8 cellular contexts compared by ENCODE assay signal in the genomic region with DNA sequence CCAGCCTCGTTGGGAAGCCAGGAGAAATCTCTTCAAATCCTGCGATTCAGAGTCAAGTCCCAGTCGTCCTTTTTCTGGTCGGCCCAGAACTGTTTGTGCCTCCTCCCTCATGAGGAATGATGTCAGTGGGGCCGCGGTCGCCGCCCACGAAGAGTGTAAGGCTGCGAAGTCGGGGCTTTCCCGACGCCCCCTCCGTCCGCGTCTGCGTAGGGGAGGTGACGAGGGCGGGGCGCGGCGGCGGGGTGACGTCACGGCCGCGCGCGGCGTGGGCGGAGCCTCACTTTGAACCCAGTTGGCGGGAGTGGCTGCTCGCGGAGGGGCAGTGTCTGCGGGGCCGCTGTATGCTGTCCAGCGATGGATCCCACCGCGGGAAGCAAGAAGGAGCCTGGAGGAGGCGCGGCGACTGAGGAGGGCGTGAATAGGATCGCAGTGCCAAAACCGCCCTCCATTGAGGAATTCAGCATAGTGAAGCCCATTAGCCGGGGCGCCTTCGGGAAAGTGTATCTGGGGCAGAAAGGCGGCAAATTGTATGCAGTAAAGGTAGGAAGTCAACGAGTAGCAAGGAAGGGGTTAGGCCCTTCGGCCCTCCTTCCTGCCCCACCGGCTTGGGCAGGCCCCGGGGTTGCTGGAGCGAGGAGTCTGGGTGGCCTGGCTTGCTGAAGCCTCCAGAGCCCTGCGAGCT. TPM values are rescaled to one million over a fixed set of nuclear protein-coding genes. Genes with fewer than 3 reads are reported as not detected.
DNase-seq lines count a peak whose midpoint lies in the region; ATAC-seq and TF ChIP-seq lines count a peak whose summit lies in the region.

Gene MASTL (plus strand): TSS at position 280 of the 682 bp plus-strand sequence. CDS start 75 bp downstream, at position 355.

- peaks cover 33% of the 10 kb centered on the region for H3K4me1 ChIP-seq in OCI-LY1 (ENCODE audit: insufficient read depth, low read length, severe bottlenecking)
- H3K4me1 ChIP-seq in mononuclear cell (ENCODE audit: insufficient read depth, low read length) = peaks cover 23% of the 10 kb centered on the region

- DNase-seq in D341Med (ENCODE audit: low spot score) (peak; percentile 96), HT1080 (ENCODE audit: low read depth) (peak; percentile 92), activated T-cell treated with anti-CD3 and anti-CD28 coated beads for 4 hours (peak; percentile 90), epithelial cell of esophagus (ENCODE audit: low read depth) (peak; percentile 96)
- DNase-seq in stimulated activated CD8-positive, alpha-beta memory T cell treated with anti-CD3 and anti-CD28 coated beads, Interleukin-2, amount 100 ng/mL, for 48 hours (ENCODE audit: low read depth in 2 of 2) = peak; percentile 88 to 90

- ATAC-seq in GM21367 (IDR thresholded peaks at IDR 0.05; ENCODE audit: unreplicated experiment) = peak; percentile 74

- no peaks in the 10 kb centered on the region for H3K9me2 ChIP-seq in OCI-LY1 (ENCODE audit: low read depth, low read length)

- H3K27me3 ChIP-seq in OCI-LY1 (ENCODE audit: insufficient read depth, low read length) = no peaks in the 10 kb centered on the region
- H3K27me3 ChIP-seq in mononuclear cell (ENCODE audit: insufficient read depth, low read length) = no peaks in the 10 kb centered on the region

- TF ChIP-seq CTCF in OCI-LY1 (IDR thresholded peaks at IDR 0.05; ENCODE audit: low read length) (no peak), epithelial cell of esophagus (IDR thresholded peaks at IDR 0.05; ENCODE audit: insufficient read depth, low read depth, low read length, missing control alignments) (no peak)

- H3K9me3 ChIP-seq in OCI-LY1 (ENCODE audit: low read length) = no peaks in the 10 kb centered on the region
- H3K9me3 ChIP-seq in mononuclear cell (ENCODE audit: low read depth, low read length) = no peaks in the 10 kb centered on the region

- peaks cover 62% of the 10 kb centered on the region for H3K79me2 ChIP-seq in OCI-LY1 (ENCODE audit: insufficient read depth, low read length)

- H3K27ac ChIP-seq in OCI-LY1 (ENCODE audit: low read depth, low read length, poor library complexity, severe bottlenecking) = peak within 1 kb of the TSS; percentile 100

- peak within 1 kb of the TSS; percentile 100 for H3K9ac ChIP-seq in OCI-LY1 (ENCODE audit: low read length)

- H4K20me1 ChIP-seq in OCI-LY1 (ENCODE audit: insufficient read depth, low read length) = peaks cover 10% of the 10 kb centered on the region; the same call in 1 of the 2 replicates

- peak within 1 kb of the TSS; percentile 99 for H3K4me2 ChIP-seq in OCI-LY1 (ENCODE audit: low read length)

- H3F3A ChIP-seq in OCI-LY1 (ENCODE audit: insufficient read depth, low read length) = no peaks in the 10 kb centered on the region

- no peak within 1 kb of the TSS for H2AFZ ChIP-seq in OCI-LY1 (ENCODE audit: low read length)

- H3K4me3 ChIP-seq in OCI-LY1 (ENCODE audit: low read depth, low read length, poor library complexity, severe bottlenecking) (peak within 1 kb of the TSS; percentile 96), epithelial cell of esophagus (ENCODE audit: low read length) (peak within 1 kb of the TSS; percentile 90), mononuclear cell (ENCODE audit: low read length) (peak within 1 kb of the TSS; percentile 94)

- peaks cover 44% of the 10 kb centered on the region for H3K36me3 ChIP-seq in OCI-LY1 (ENCODE audit: insufficient read depth, low read length)

RNA-seq across cellular contexts. Expression of gene MASTL, which starts in this region (rescaled TPM):
- 24.2 and 29.0 TPM in 2 replicates for total RNA-seq in HT1080 (2014; rRNA removed; shearing (Covaris generic))
- polyA plus RNA-seq in HT1080 (2015; cell fraction: cytosol; rRNA removed) = 17.3 and 20.2 TPM in 2 replicates
- polyA plus RNA-seq in HT1080 (2015; cell fraction: nucleus; rRNA removed) = 28.2 and 31.0 TPM in 2 replicates
- total RNA-seq in mononuclear cell = 26.8 TPM

Comparison
In these comparisons a context has a peak if more than half of its experiments do, and no peak if none do; other contexts are left out.
1. Peak in every context shown above with its lines: DNase-seq, ATAC-seq, H3K4me3 ChIP-seq and H3K27ac ChIP-seq.